ENCODE assay signal across 8 cellular contexts in the genomic region with DNA sequence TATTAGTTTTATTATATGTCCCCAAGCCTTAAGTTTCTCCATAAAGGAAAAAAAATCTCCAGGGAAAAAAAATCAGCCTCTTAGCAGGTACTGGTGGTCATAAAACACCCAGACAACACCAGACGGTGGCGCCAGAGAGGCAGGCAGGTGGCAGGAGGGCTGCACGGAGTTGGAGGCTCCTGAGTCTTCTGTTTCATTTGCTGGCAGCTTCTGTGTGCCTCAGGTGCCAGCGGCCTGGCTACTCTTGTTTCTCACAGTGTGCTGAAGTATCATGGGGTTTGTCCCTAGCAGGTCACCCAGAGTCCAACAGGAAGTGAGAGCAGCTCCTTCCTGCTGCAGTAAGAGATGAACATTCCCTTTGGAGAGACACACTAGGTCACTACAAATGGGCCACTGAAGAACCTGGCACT.
DNase-seq lines count a peak whose midpoint lies in the region; ATAC-seq and TF ChIP-seq lines count a peak whose summit lies in the region.

No MANE protein-coding gene starts in this region.

- H3K27ac ChIP-seq in coronary artery (peak overlapping the region in 1 of 2 donors; percentile 4), right lobe of liver (peak overlapping the region in 1 of 3 donors; percentile 56)

- no peak overlapping the region for H3K4me3 Mint-ChIP-seq in activated CD4-positive, alpha-beta T cell treated with anti-CD3 and anti-CD28 coated beads for 36 hours

- H3K27ac Mint-ChIP-seq in activated CD4-positive, alpha-beta T cell treated with anti-CD3 and anti-CD28 coated beads for 36 hours, result no peak overlapping the region

- H3K9me3 ChIP-seq in right lobe of liver, result no peaks in the 10 kb centered on the region

- peaks cover 5% of the 10 kb centered on the region for H3K4me1 Mint-ChIP-seq in activated CD4-positive, alpha-beta T cell treated with anti-CD3 and anti-CD28 coated beads for 36 hours

- DNase-seq in AML-193 (lab: John Stamatoyannopoulos, UW) (peak; percentile 47 to 53), NCI-H345 treated with DMSO at 0.1 percent for 48 hours (lab: John Stamatoyannopoulos, UW; ENCODE audit: unreplicated experiment) (peak; percentile 77), coronary artery (ENCODE audit: low spot score) (peak; percentile 89), right lobe of liver (peak; percentile 95 to 98 (median 97))
- peak; percentile 95 for DNase-seq in activated CD4-positive, alpha-beta T cell treated with anti-CD3 and anti-CD28 coated beads for 36 hours
- peak; percentile 75 to 89 (median 81) for DNase-seq in stimulated activated CD4-positive, alpha-beta T cell treated with anti-CD3 and anti-CD28 coated beads, TNF-alpha, amount 100 ng/mL, for 4 hours (ENCODE audit: low read depth in 3 of 3)

- H3K27me3 ChIP-seq in right lobe of liver, result no peaks in the 10 kb centered on the region

- TF ChIP-seq POLR2A in right lobe of liver (IDR thresholded peaks at IDR 0.05), result peak; percentile 16

- intact Hi-C loops in activated CD4-positive, alpha-beta T cell treated with anti-CD3 and anti-CD28 coated beads for 36 hours (cut with DNase I, micrococcal nuclease), result loop anchor here (1.0 to 5.0 kb wide), 3 partner anchors 123 to 199 kb away; a partner anchor contains a TSS
- intact Hi-C loops in right lobe of liver (cut with DNase I), result no loop called here

- no peaks in the 10 kb centered on the region for H3K9me3 Mint-ChIP-seq in activated CD4-positive, alpha-beta T cell treated with anti-CD3 and anti-CD28 coated beads for 36 hours (ENCODE audit: low read depth)

- peaks cover 0 to 38% (median 15%) of the 10 kb centered on the region in 4 donors for H3K4me1 ChIP-seq in right lobe of liver

- WGBS in right lobe of liver (ENCODE audit: insufficient coverage, low coverage, low lambda C conversion rate, missing lambda C conversion rate), result 0% methylated on average over 4 of the region's 4 CpGs

- no peaks in the 10 kb centered on the region for H3K36me3 Mint-ChIP-seq in activated CD4-positive, alpha-beta T cell treated with anti-CD3 and anti-CD28 coated beads for 36 hours (ENCODE audit: low read depth)

- CTCF ChIA-PET in activated CD4-positive, alpha-beta T cell treated with anti-CD3 and anti-CD28 coated beads for 36 hours (lab: Charles Lee), result interaction anchor here (0.7 to 8.6 kb wide), 40 partner anchors 9 to 999 kb away, joined by 3 to 161 read pairs (median 4); a partner anchor contains a TSS

- H3K36me3 ChIP-seq in right lobe of liver, result no peaks in the 10 kb centered on the region

- peaks cover 4% of the 10 kb centered on the region for H3K27me3 Mint-ChIP-seq in activated CD4-positive, alpha-beta T cell treated with anti-CD3 and anti-CD28 coated beads for 36 hours

- TF ChIP-seq CTCF in coronary artery (IDR thresholded peaks at IDR 0.05), result peak; percentile 66
- peak; percentile 82 to 96 (median 90) for TF ChIP-seq CTCF in right lobe of liver (IDR thresholded peaks at IDR 0.05)

- H3K4me3 ChIP-seq in coronary artery (no peak overlapping the region), right lobe of liver (no peak overlapping the region)

- ATAC-seq in GM19035 (IDR thresholded peaks at IDR 0.05; ENCODE audit: unreplicated experiment) (peak; percentile 89), HG03196 (IDR thresholded peaks at IDR 0.05; ENCODE audit: unreplicated experiment) (peak; percentile 79), right lobe of liver (peak; percentile 87 to 92 (median 89))
- ATAC-seq in activated CD4-positive, alpha-beta T cell treated with anti-CD3 and anti-CD28 coated beads for 36 hours, result peak; percentile 91

- POLR2A ChIA-PET in activated CD4-positive, alpha-beta T cell treated with anti-CD3 and anti-CD28 coated beads for 36 hours (lab: Charles Lee), result interaction anchor here (1.0 kb wide), 1 partner anchor 198 kb away, joined by 3 read pairs; no protein-coding TSS in a partner anchor

Comparison
In these comparisons a context has a peak if more than half of its experiments do, and no peak if none do; other contexts are left out.
1. intact Hi-C loops: an anchor here in activated CD4-positive, alpha-beta T cell treated with anti-CD3 and anti-CD28 coated beads for 36 hours (1.0 to 5.0 kb wide); none called in right lobe of liver.